Comparison of ENCODE assay signal across 8 cellular contexts in the genomic region with DNA sequence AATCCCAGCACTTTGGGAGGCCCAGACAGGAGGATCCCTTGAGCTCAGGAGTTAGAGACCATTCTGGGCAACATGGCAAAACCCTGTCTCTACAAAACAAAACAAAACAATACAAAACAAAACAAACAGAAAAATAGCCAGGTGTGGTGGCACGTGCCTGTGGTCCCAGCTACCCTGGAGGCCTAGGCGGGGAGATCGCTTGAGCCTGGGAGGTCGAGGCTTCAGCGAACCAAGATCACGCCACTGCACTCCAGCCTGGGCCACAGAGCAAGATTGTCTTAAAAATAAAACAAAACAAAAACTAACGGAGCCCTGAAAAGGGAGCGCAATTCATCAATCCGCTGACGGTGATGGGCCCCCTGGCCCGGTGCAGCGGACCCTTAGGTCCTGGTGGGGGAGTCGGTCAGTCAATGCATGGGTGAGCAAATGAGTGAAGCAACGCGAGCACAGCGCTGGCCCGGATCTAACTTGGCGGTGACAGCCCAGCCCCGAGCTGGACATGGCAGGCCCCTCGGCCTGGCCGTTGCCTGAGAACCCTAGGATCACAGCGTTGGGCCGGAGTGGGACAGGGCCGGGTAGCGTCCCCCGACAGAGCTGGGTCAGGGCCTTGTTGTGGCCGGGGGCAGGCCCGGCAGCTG. TPM values are rescaled to one million over a fixed set of nuclear protein-coding genes. Genes with fewer than 3 reads are reported as not detected.
DNase-seq lines count a peak whose midpoint lies in the region; ATAC-seq and TF ChIP-seq lines count a peak whose summit lies in the region.

No MANE protein-coding gene starts in this region.

- no peaks in the 10 kb centered on the region for H3K9me3 Mint-ChIP-seq in activated T-cell treated with anti-CD3 and anti-CD28 coated beads, Interleukin-2, amount 50 U/mL, for 72 hours
- no peaks in the 10 kb centered on the region for H3K9me3 Mint-ChIP-seq in immature natural killer cell

- H3K4me3 Mint-ChIP-seq in activated T-cell treated with anti-CD3 and anti-CD28 coated beads, Interleukin-2, amount 50 U/mL, for 72 hours, result peak overlapping the region; percentile 84 to 85
- peak overlapping the region; percentile 77 to 85 (median 78) for H3K4me3 Mint-ChIP-seq in immature natural killer cell

- peaks cover 41% of the 10 kb centered on the region for H3K27me3 Mint-ChIP-seq in activated T-cell treated with anti-CD3 and anti-CD28 coated beads, Interleukin-2, amount 50 U/mL, for 72 hours (ENCODE audit: low read depth)
- peaks cover 23 to 39% (median 24%) of the 10 kb centered on the region in 3 donors for H3K27me3 Mint-ChIP-seq in immature natural killer cell (ENCODE audit: low read depth in 3 of 3)

- peak overlapping the region; percentile 53 for H3K4me3 ChIP-seq in astrocyte of the spinal cord (ENCODE audit: low read depth, low read length)

- in situ Hi-C loops in astrocyte of the spinal cord (cut with HindIII; ENCODE audit: low sequenced_read_pairs), result no loop called here

- H3K36me3 Mint-ChIP-seq in activated T-cell treated with anti-CD3 and anti-CD28 coated beads, Interleukin-2, amount 50 U/mL, for 72 hours (ENCODE audit: insufficient read depth in 2 of 2), result peaks cover 8 to 10% of the 10 kb centered on the region in 2 donors
- H3K36me3 Mint-ChIP-seq in immature natural killer cell, result peaks cover 0 to 3% (median 0%) of the 10 kb centered on the region in 3 donors

- peak in 1 of 2 donors; percentile 1 for ATAC-seq in activated T-cell treated with anti-CD3 and anti-CD28 coated beads, Interleukin-2, amount 50 U/mL, for 72 hours (replicated peaks in 1 of 2)
- ATAC-seq in HG03521 (IDR thresholded peaks at IDR 0.05; ENCODE audit: unreplicated experiment), result peak; percentile 6
- no peak for ATAC-seq in HG03469 (IDR thresholded peaks at IDR 0.05; ENCODE audit: unreplicated experiment)

- H3K4me1 Mint-ChIP-seq in activated T-cell treated with anti-CD3 and anti-CD28 coated beads, Interleukin-2, amount 50 U/mL, for 72 hours (ENCODE audit: low read depth), result peaks cover 67% of the 10 kb centered on the region
- peaks cover 40 to 42% of the 10 kb centered on the region in 2 donors for H3K4me1 Mint-ChIP-seq in immature natural killer cell

- peak overlapping the region; percentile 42 for H3K27ac ChIP-seq in substantia nigra (ENCODE audit: low read depth, low read length, poor library complexity, severe bottlenecking)

- H3K27ac Mint-ChIP-seq in activated T-cell treated with anti-CD3 and anti-CD28 coated beads, Interleukin-2, amount 50 U/mL, for 72 hours, result peak overlapping the region; percentile 51
- H3K27ac Mint-ChIP-seq in immature natural killer cell, result peak overlapping the region in 1 of 6 donors; percentile 28

- TF ChIP-seq CTCF in astrocyte of the spinal cord (IDR thresholded peaks at IDR 0.05; ENCODE audit: low read depth, low read length), result no peak

- no peak for DNase-seq in activated T-cell treated with anti-CD3 and anti-CD28 coated beads, Interleukin-2, amount 50 U/mL, for 72 hours
- DNase-seq in activated T-cell treated with anti-CD3 and anti-CD28 coated beads for 4 hours, result no peak
- peak; percentile 41 for DNase-seq in astrocyte of the spinal cord (ENCODE audit: low read depth, low spot score)
- no peak for DNase-seq in immature natural killer cell
- DNase-seq in substantia nigra (lab: John Stamatoyannopoulos, UW), result peak in 18 of 49 donors; percentile 3 to 60 (median 18)
- no peak for DNase-seq in mesenteric fat pad (ENCODE audit: low spot score)

RNA-seq across cellular contexts. Expression of a gene that starts 52.4 kb away (rescaled TPM):
- 100 to 1,000 TPM in 1 of 2 donors, 10 to 100 TPM in 1; 90.9 to 101 TPM for total RNA-seq in activated T-cell treated with anti-CD3 and anti-CD28 coated beads, Interleukin-2, amount 50 U/mL, for 72 hours
- 10 to 100 TPM in 1 of 3 donors, 1 to 10 TPM in 2; 2.3 to 10.0 (median 7.5) TPM for polyA plus RNA-seq in immature natural killer cell
- 1.8 TPM for total RNA-seq in mesenteric fat pad

Comparison
In these comparisons a context has a peak if more than half of its experiments do, and no peak if none do; other contexts are left out.
1. RNA of a gene that starts 52.4 kb away (total RNA-seq): 90.9 to 101 TPM in activated T-cell treated with anti-CD3 and anti-CD28 coated beads, Interleukin-2, amount 50 U/mL, for 72 hours; 1.8 TPM in mesenteric fat pad (single experiment); every median in the first group is over 10 times any median in the second.